9 cellular contexts compared by ENCODE assay signal in the genomic region with DNA sequence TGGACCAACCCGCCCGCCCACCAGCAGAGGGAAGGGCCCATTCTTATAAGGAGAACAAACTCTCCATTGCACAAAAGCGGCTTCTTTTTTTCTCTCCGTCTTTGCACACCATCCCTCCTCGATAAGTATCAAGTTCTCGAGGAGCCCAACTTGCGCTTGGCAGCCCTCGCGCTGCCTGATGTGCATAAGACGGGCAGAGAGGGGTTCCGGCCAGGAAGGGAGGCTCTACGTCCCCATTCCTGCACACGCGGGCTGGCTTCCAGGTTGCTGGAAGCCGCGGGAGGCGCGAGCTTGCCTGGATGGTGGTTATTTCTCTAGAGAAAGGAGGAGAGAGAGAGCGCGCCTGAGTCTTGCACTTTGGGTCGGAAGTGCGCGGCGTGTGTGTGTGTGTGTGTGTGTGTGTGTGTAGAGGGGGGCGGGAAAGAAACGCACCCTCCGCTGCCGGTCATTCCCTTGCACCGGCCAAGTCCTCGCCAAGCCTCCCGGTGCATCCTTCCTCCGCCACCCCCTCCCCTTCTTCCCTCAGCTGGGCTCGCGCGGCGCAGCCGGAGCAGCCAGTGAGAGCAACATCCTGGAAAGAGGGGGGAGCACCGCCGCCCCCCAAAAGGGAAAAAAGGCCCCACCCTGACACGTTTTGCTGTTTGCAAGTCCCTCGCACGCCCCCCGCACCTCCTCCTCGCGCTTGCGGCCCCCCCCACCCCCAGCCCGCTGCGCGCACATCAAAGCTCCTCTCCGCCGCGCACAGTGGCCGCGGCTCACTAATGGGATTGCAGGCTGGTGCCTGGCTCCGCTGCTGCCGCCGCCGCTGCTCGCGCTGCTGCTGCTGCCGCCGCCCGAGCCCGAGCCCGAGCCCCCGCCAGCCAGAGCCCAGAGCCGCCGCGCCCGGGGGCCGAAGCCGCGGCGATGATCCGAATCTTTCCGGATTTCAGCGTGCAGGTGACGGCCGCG. TPM values are rescaled to one million over a fixed set of nuclear protein-coding genes. Genes with fewer than 3 reads are reported as not detected.
DNase-seq lines count a peak whose midpoint lies in the region; ATAC-seq, FAIRE-seq and TF ChIP-seq lines count a peak whose summit lies in the region.
"Had no signal": no experiment of that assay in that cellular context is flagged by ENCODE, and none has a peak within 500 bp of the region (broad histone marks: within the 10 kb centered on the region; RNA-seq: fewer than 3 reads in every experiment).

No MANE protein-coding gene starts in this region.

- peaks cover 35% of the 10 kb centered on the region for H3K27me3 Mint-ChIP-seq in astrocyte (ENCODE audit: low read depth, unreplicated experiment)
- peaks cover 13 to 33% (median 28%) of the 10 kb centered on the region in 3 donors for H3K27me3 Mint-ChIP-seq in immature natural killer cell (ENCODE audit: low read depth in 3 of 3)

- H3K27ac Mint-ChIP-seq in astrocyte (ENCODE audit: unreplicated experiment) (peak overlapping the region; percentile 63), immature natural killer cell (no peak overlapping the region)

- peak overlapping the region; percentile 63 for H3K9ac ChIP-seq in astrocyte (ENCODE audit: low read length)

- H3K27ac ChIP-seq in astrocyte (ENCODE audit: low read depth, low read length): no peak overlapping the region
- peak overlapping the region in 1 of 8 donors; percentile 28 for H3K27ac ChIP-seq in spleen

- peak; percentile 57 for DNase-seq in AG20443 (ENCODE audit: low spot score)
- DNase-seq in astrocyte (ENCODE audit: low read depth): peak; percentile 47
- DNase-seq in immature natural killer cell: no peak
- no peak for DNase-seq in spleen
- no peak for DNase-seq in COLO829 (ENCODE audit: low spot score)

- H3K9me3 Mint-ChIP-seq in astrocyte (ENCODE audit: unreplicated experiment) (no peaks in the 10 kb centered on the region), immature natural killer cell (peaks cover 1 to 26% (median 9%) of the 10 kb centered on the region in 6 donors)
- H3K9me3 Mint-ChIP-seq: central memory CD8-positive, alpha-beta T cell had no signal

- no peak for ATAC-seq in GM21423 (IDR thresholded peaks at IDR 0.05; ENCODE audit: unreplicated experiment)
- ATAC-seq in GM19023 (IDR thresholded peaks at IDR 0.05; ENCODE audit: unreplicated experiment): no peak

- H2AFZ ChIP-seq in astrocyte (ENCODE audit: low read depth, low read length): peak overlapping the region; percentile 71

- H3K79me2 ChIP-seq in astrocyte (ENCODE audit: insufficient read depth, low read length): peaks cover 12% of the 10 kb centered on the region

- H4K20me1 ChIP-seq in astrocyte (ENCODE audit: insufficient read depth, low read length): peaks cover 13% of the 10 kb centered on the region

- peaks cover 43% of the 10 kb centered on the region for H3K27me3 ChIP-seq in astrocyte (ENCODE audit: insufficient read depth, low read length)
- H3K27me3 ChIP-seq in spleen (replicated peaks in 1 of 7): peaks cover 3 to 80% (median 30%) of the 10 kb centered on the region in 7 donors

- H3K4me1 ChIP-seq in astrocyte (ENCODE audit: insufficient read depth, low read length) (peaks cover 29% of the 10 kb centered on the region), spleen (peaks cover 3 to 40% (median 23%) of the 10 kb centered on the region in 6 donors)

- H3K4me3 Mint-ChIP-seq in astrocyte (ENCODE audit: unreplicated experiment) (peak overlapping the region; percentile 87), immature natural killer cell (peak overlapping the region in 3 of 5 donors; percentile 24 to 49 (median 39))
- H3K4me3 Mint-ChIP-seq: central memory CD8-positive, alpha-beta T cell had no signal

- peaks cover 3% of the 10 kb centered on the region for H3K4me1 Mint-ChIP-seq in astrocyte (ENCODE audit: low read depth, unreplicated experiment)
- peaks cover 9 to 17% of the 10 kb centered on the region in 2 donors for H3K4me1 Mint-ChIP-seq in immature natural killer cell

- H3K4me2 ChIP-seq in astrocyte (ENCODE audit: low read length): peak overlapping the region; percentile 95

- H3K36me3 Mint-ChIP-seq in astrocyte (ENCODE audit: low read depth, unreplicated experiment) (no peaks in the 10 kb centered on the region), immature natural killer cell (peaks cover 0 to 9% (median 4%) of the 10 kb centered on the region in 3 donors)

- FAIRE-seq in astrocyte (lab: Jason Lieb, UNC): no peak

- H3K9me3 ChIP-seq in astrocyte (ENCODE audit: insufficient read depth, low read depth, low read length) (no peaks in the 10 kb centered on the region), spleen (no peaks in the 10 kb centered on the region)

- no peaks in the 10 kb centered on the region for H3K36me3 ChIP-seq in astrocyte (ENCODE audit: insufficient read depth, low read length)
- H3K36me3 ChIP-seq in spleen: no peaks in the 10 kb centered on the region

- no peak; the same call in 1 of the 2 replicates for TF ChIP-seq RAD21 in Ishikawa (IDR thresholded peaks at IDR 0.05; ENCODE audit: low read depth)

- no peak for TF ChIP-seq POLR2A in spleen (IDR thresholded peaks at IDR 0.05)

- WGBS in spleen, 5 donors: 1 to 4% (median 2%) methylated on average over 30 to 79 of the region's 80 CpGs

- TF ChIP-seq CTCF in astrocyte (IDR thresholded peaks at IDR 0.05; ENCODE audit: insufficient read depth, low read depth, low read length) (no peak), spleen (IDR thresholded peaks at IDR 0.05 in 8 of 11, conservative IDR thresholded peaks at IDR 0.05 in 3 of 11) (peak in 1 of 11 experiments; percentile 3)

- peak; percentile 63; the same call in 1 of the 2 replicates for TF ChIP-seq EP300 in Ishikawa (IDR thresholded peaks at IDR 0.05; ENCODE audit: borderline replicate concordance)

- intact Hi-C loops in spleen (cut with DNase I; ENCODE audit: low total_unique reads): no loop called here

- H3K4me3 ChIP-seq in astrocyte (ENCODE audit: insufficient read depth, low read depth, low read length) (peak overlapping the region; percentile 63), spleen (peak overlapping the region; percentile 21 to 69 (median 38))

TF ChIP-seq in Ishikawa, 13 proteins besides CTCF, POLR2A, EP300 and RAD21:
- TF ChIP-seq FOXM1 (IDR thresholded peaks at IDR 0.05; ENCODE audit: borderline replicate concordance, low read depth): no peak
- TF ChIP-seq EGR1 (IDR thresholded peaks at IDR 0.05): peak; percentile 44; the same call in 1 of the 2 replicates
- peak; percentile 57; the same call in 1 of the 2 replicates for TF ChIP-seq TEAD4 (IDR thresholded peaks at IDR 0.05)
- peak; percentile 67 for TF ChIP-seq NFIC (IDR thresholded peaks at IDR 0.05)
- TF ChIP-seq TAF1 (IDR thresholded peaks at IDR 0.05; ENCODE audit: low read depth): 0 out of 2 replicates have a peak, but pooled peaks have one; percentile 30
- peak; percentile 45; the same call in 1 of the 2 replicates for TF ChIP-seq TCF12 (IDR thresholded peaks at IDR 0.05; ENCODE audit: low read depth)
- TF ChIP-seq ZBTB7A (IDR thresholded peaks at IDR 0.05; ENCODE audit: low read depth): peak; percentile 15; the same call in 1 of the 2 replicates
- TF ChIP-seq, protein P1, sequence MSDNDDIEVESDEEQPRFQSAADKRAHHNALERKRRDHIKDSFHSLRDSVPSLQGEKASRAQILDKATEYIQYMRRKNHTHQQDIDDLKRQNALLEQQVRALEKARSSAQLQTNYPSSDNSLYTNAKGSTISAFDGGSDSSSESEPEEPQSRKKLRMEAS (IDR thresholded peaks at IDR 0.05): no peak; the same call in none of the 2 replicates

RNA-seq across cellular contexts. Expression of a gene that starts 4.5 kb away (rescaled TPM):
- total RNA-seq in astrocyte: 2.2 and 2.6 TPM in 2 replicates
- not detected for polyA plus RNA-seq in immature natural killer cell
- total RNA-seq in spleen: 1 to 10 TPM; 2.0 to 9.5 (median 4.6) TPM
- under 1 TPM; 0.13 to 0.45 (median 0.24) TPM for polyA plus RNA-seq in spleen

Comparison
In these comparisons a context has a peak if more than half of its experiments do, and no peak if none do; other contexts are left out.
1. DNase-seq: peak in AG20443 (single experiment) and astrocyte (single experiment); none in immature natural killer cell (0 of 3), spleen (single experiment) and COLO829 (single experiment).